In genomic region chr1:174956086-174956485, GRCh38 we compare ENCODE assay signal across 25 cellular contexts.
"Had no signal": no experiment of that assay in that cellular context is flagged by ENCODE, and none has a peak within 500 bp of the region (broad histone marks: within the 10 kb centered on the region; RNA-seq: fewer than 3 reads in every experiment).

No MANE protein-coding gene starts in this region.

- H3K36me3 ChIP-seq: SJCRH30 had no signal

- H3K9me3 ChIP-seq: Peyer's patch, SJCRH30 had no signal

- H3K27ac ChIP-seq: KMS-11, PC-9, Peyer's patch, SJCRH30 had no signal

- H3K27me3 ChIP-seq: Peyer's patch, SJCRH30 had no signal

- H3K9ac ChIP-seq: KMS-11 had no signal

- H3K4me3 ChIP-seq: PC-9, Peyer's patch, SJCRH30 had no signal

- ATAC-seq: HepG2, Right ventricle myocardium inferior, SK-N-SH treated with all-trans-retinoic acid at 6 μM for 48 hours had no signal

- DNase-seq: IMR-90, MV-4-11, NCI-H1092, NCI-H1105 treated with DMSO at 0.1 percent for 48 hours, NCI-H1417 treated with DMSO at 0.1 percent for 48 hours, NCI-H146, NCI-H1694 treated with DMSO at 0.1 percent for 48 hours, NCI-H1930, NCI-H2081, NCI-H2171, NCI-H226, NCI-H446, NCI-H510A, NCI-H524 treated with DMSO at 0.1 percent for 48 hours, NCI-H69, NCI-H774, OCI-M1, PC-9, Peyer's patch, SHP77 treated with DMSO at 0.1 percent for 48 hours, SJCRH30 had no signal

- H3K4me2 ChIP-seq: PC-9 had no signal

- H2AFZ ChIP-seq: PC-9 had no signal
